ENCODE assay signal across 11 cellular contexts in the genomic region with DNA sequence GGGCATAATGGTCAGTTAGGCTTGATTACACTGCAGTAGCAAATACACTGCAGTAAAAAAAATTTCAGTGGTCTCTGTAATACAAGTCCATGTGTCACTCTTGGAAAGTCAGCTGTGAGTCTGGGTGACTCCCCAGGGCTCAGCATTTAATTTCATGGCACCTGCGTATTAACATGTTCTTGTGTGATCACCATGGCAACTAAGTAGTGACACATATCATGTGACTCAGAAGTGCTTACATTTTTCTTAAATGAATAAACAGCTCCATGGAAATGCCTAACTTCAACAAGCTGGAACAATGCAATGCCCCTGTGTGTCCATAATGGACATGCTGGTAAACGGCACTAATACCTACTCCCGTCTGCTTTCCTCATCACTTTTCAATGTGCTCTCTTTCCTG.
DNase-seq lines count a peak whose midpoint lies in the region; ATAC-seq, FAIRE-seq and TF ChIP-seq lines count a peak whose summit lies in the region.
"Had no signal": no experiment of that assay in that cellular context is flagged by ENCODE, and none has a peak within 500 bp of the region (broad histone marks: within the 10 kb centered on the region; RNA-seq: fewer than 3 reads in every experiment).

No MANE protein-coding gene starts in this region.

- CTCF ChIA-PET in AG04450 (lab: Charles Lee) = no interaction called here

- H3K27ac ChIP-seq in AG04450 (ENCODE audit: low read depth, low read length) = no peak overlapping the region
- H3K27ac ChIP-seq: sigmoid colon had no signal

- no peak overlapping the region for H3K4me3 ChIP-seq in AG04450 (ENCODE audit: low read depth, low read length)
- no peak overlapping the region for H3K4me3 ChIP-seq in fibroblast of villous mesenchyme (ENCODE audit: low read depth, low read length)
- H3K4me3 ChIP-seq: sigmoid colon had no signal

- FAIRE-seq in HTR-8/SVneo (lab: Jason Lieb, UNC) = peak; percentile 4
- FAIRE-seq in RCC 7860 (lab: Jason Lieb, UNC) = no peak

- no peak for TF ChIP-seq CTCF in AG04450 (IDR thresholded peaks at IDR 0.05; ENCODE audit: low read depth, low read length)
- TF ChIP-seq CTCF in fibroblast of villous mesenchyme (IDR thresholded peaks at IDR 0.05; ENCODE audit: insufficient read depth, low read depth, low read length) = no peak

- DNase-seq in AG04450 (ENCODE audit: low read depth, low spot score) (peak; percentile 29), HTR-8/SVneo (ENCODE audit: insufficient read length, low spot score) (no peak), RCC 7860 (ENCODE audit: low spot score) (peak; percentile 51), fibroblast of villous mesenchyme (ENCODE audit: low read depth) (peak; percentile 83), GF-D8 (lab: John Stamatoyannopoulos, UW) (no peak)
- DNase-seq in activated naive CD4-positive, alpha-beta T cell (lab: John Stamatoyannopoulos, UW) = no peak
- DNase-seq: CD8-positive, alpha-beta T cell; islet precursor cell; sigmoid colon had no signal

- ATAC-seq in HG02798 (IDR thresholded peaks at IDR 0.05; ENCODE audit: poor library complexity, unreplicated experiment) (no peak), HG02884 (IDR thresholded peaks at IDR 0.05; ENCODE audit: unreplicated experiment) (no peak)
- ATAC-seq: CD8-positive, alpha-beta T cell had no signal

- H3K9me3 ChIP-seq in AG04450 (ENCODE audit: control insufficient read depth, insufficient read depth, low read length) = no peaks in the 10 kb centered on the region
- H3K9me3 ChIP-seq: sigmoid colon had no signal

- no peaks in the 10 kb centered on the region for H3K27me3 ChIP-seq in AG04450 (ENCODE audit: control insufficient read depth, insufficient read depth, low read length)
- H3K27me3 ChIP-seq: sigmoid colon had no signal

- POLR2A ChIA-PET in AG04450 (lab: Yijun Ruan, JAX) = no interaction called here

Comparison
In these comparisons a context has a peak if more than half of its experiments do, and no peak if none do; other contexts are left out.
1. DNase-seq: peak in AG04450 (single experiment), RCC 7860 (single experiment) and fibroblast of villous mesenchyme (single experiment); none in HTR-8/SVneo (single experiment), GF-D8 (single experiment) and activated naive CD4-positive, alpha-beta T cell (0 of 4).